In the genomic region with DNA sequence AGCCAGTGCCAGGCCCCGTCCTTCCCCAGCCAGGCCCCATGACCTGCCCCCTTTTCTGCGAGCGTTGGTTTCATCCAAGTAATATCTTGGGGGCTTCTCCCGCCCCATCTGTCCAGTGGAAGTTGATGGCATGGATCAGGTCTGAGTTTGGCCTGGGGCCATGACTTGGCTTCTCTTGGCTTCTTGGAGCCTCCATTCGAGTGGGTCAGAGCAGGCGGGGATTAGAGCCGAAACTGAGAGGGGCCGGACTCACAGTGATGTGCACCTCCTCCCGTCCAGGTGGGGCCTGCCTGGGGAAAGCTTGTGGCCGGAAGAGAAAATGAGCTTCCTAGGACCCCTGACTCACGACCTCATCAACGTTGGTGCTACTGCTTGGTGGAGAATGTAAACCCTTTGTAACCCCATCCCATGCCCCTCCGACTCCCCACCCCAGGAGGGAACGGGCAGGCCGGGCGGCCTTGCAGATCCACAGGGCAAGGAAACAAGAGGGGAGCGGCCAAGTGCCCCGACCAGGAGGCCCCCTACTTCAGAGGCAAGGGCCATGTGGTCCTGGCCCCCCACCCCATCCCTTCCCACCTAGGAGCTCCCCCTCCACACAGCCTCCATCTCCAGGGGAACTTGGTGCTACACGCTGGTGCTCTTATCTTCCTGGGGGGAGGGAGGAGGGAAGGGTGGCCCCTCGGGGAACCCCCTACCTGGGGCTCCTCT, we compare ENCODE assay signal across 21 cellular contexts. TPM values are rescaled to one million over a fixed set of nuclear protein-coding genes. Genes with fewer than 3 reads are reported as not detected.
DNase-seq lines count a peak whose midpoint lies in the region; ATAC-seq and TF ChIP-seq lines count a peak whose summit lies in the region.
"Had no signal": no experiment of that assay in that cellular context is flagged by ENCODE, and none has a peak within 500 bp of the region (broad histone marks: within the 10 kb centered on the region; RNA-seq: fewer than 3 reads in every experiment).

No MANE protein-coding gene starts in this region.

- no peak overlapping the region for H3K4me3 Mint-ChIP-seq in activated CD8-positive, alpha-beta memory T cell treated with anti-CD3 and anti-CD28 coated beads, Interleukin-2, amount 10 ng/mL, durations not matched to agents 7 days and 5 days
- H3K4me3 Mint-ChIP-seq: activated CD4-positive, alpha-beta memory T cell treated with anti-CD3 and anti-CD28 coated beads for 36 hours; activated T-helper 17 cell treated with anti-CD3 and anti-CD28 coated beads, Interleukin-2, amount 50 U/mL, for 72 hours; dendritic cell treated with granulocyte-macrophage colony-stimulating factor and Interleukin-4, amounts not matched to agents 40 ng/mL and 50 ng/mL, for 4 days; endodermal cell; T-cell; WTC11 had no signal

- CTCF ChIA-PET in activated CD8-positive, alpha-beta memory T cell treated with anti-CD3 and anti-CD28 coated beads, Interleukin-2, amount 10 ng/mL, durations not matched to agents 7 days and 5 days (lab: Charles Lee): interaction anchor here (0.6 to 5.0 kb wide), 14 partner anchors 10 to 332 kb away, joined by 3 to 33 read pairs (median 10); partner anchors contain the start of genes EIF4H and LIMK1

- H3K27me3 ChIP-seq in BLaER1: no peaks in the 10 kb centered on the region
- no peaks in the 10 kb centered on the region for H3K27me3 ChIP-seq in KMS-11 (ENCODE audit: insufficient read depth, low read depth)
- H3K27me3 ChIP-seq in neuronal stem cell (ENCODE audit: control insufficient read depth in 3 of 3, insufficient read depth in 3 of 3, low read depth in 1 of 3, low read length in 3 of 3): no peaks in the 10 kb centered on the region
- H3K27me3 ChIP-seq in stomach: no peaks in the 10 kb centered on the region
- H3K27me3 ChIP-seq: BLaER1 treated with 17β-estradiol and CSF1 and Interleukin-3, amounts not matched to agents 10 nM and 100 nM; cardiac muscle cell; left lung; upper lobe of left lung had no signal

- H3K4me1 ChIP-seq in BLaER1 (peaks cover 5% of the 10 kb centered on the region), KMS-11 (ENCODE audit: low read depth, poor library complexity, severe bottlenecking) (no peaks in the 10 kb centered on the region), neuronal stem cell (ENCODE audit: control insufficient read depth in 2 of 2, insufficient read depth in 1 of 2, low read depth in 1 of 2, low read length in 2 of 2) (no peaks in the 10 kb centered on the region), stomach (peaks cover 0 to 9% (median 2%) of the 10 kb centered on the region in 4 donors)
- H3K4me1 ChIP-seq: Caco-2, left lung, upper lobe of left lung had no signal

- peak overlapping the region; percentile 54 for H2BK15ac ChIP-seq in neuronal stem cell (ENCODE audit: low read length)

- no peak overlapping the region for H3K4me3 ChIP-seq in BLaER1
- H3K4me3 ChIP-seq in KMS-11 (IDR thresholded peaks at IDR 0.05; ENCODE audit: insufficient read depth, low read depth, low read length): no peak overlapping the region
- H3K4me3 ChIP-seq in neuronal stem cell (ENCODE audit: low read length in 2 of 2): no peak overlapping the region
- H3K4me3 ChIP-seq in stomach: no peak overlapping the region
- H3K4me3 ChIP-seq: BLaER1 treated with 17β-estradiol and CSF1 and Interleukin-3, amounts not matched to agents 10 nM and 100 nM; cardiac muscle cell; left lung; upper lobe of left lung had no signal

- no peak overlapping the region for H2BK120ac ChIP-seq in neuronal stem cell (ENCODE audit: low read depth, low read length)

- H3K27me3 Mint-ChIP-seq in activated CD8-positive, alpha-beta memory T cell treated with anti-CD3 and anti-CD28 coated beads, Interleukin-2, amount 10 ng/mL, durations not matched to agents 7 days and 5 days: no peaks in the 10 kb centered on the region
- H3K27me3 Mint-ChIP-seq: activated CD4-positive, alpha-beta memory T cell treated with anti-CD3 and anti-CD28 coated beads for 36 hours; activated T-helper 17 cell treated with anti-CD3 and anti-CD28 coated beads, Interleukin-2, amount 50 U/mL, for 72 hours; IgD-negative memory B cell; naive thymus-derived CD8-positive, alpha-beta T cell; T-cell had no signal

- H3K14ac ChIP-seq in neuronal stem cell (ENCODE audit: low read length): peak overlapping the region; percentile 57

- no peak overlapping the region for H4K8ac ChIP-seq in neuronal stem cell (ENCODE audit: low read depth, low read length)

- H3K27ac ChIP-seq in BLaER1 (0 out of 2 replicates have a peak overlapping the region, but pooled peaks have one; percentile 9), KMS-11 (no peak overlapping the region), neuronal stem cell (replicated peaks; ENCODE audit: low read length) (no peak overlapping the region), stomach (peak overlapping the region in 1 of 5 donors; percentile 53)
- H3K27ac ChIP-seq: cardiac muscle cell, left lung, upper lobe of left lung had no signal

- H3K4me2 ChIP-seq in BLaER1 (no peak overlapping the region), KMS-11 (no peak overlapping the region), neuronal stem cell (ENCODE audit: insufficient read depth, low read length, poor library complexity, severe bottlenecking) (no peak overlapping the region)
- H3K4me2 ChIP-seq: BLaER1 treated with 17β-estradiol and CSF1 and Interleukin-3, amounts not matched to agents 10 nM and 100 nM had no signal

- no peak overlapping the region for H3K9ac ChIP-seq in BLaER1
- H3K9ac ChIP-seq in KMS-11: no peak overlapping the region
- no peak overlapping the region for H3K9ac ChIP-seq in neuronal stem cell (ENCODE audit: low read depth, low read length, poor library complexity)

- H3K36me3 Mint-ChIP-seq in activated CD8-positive, alpha-beta memory T cell treated with anti-CD3 and anti-CD28 coated beads, Interleukin-2, amount 10 ng/mL, durations not matched to agents 7 days and 5 days: no peaks in the 10 kb centered on the region
- H3K36me3 Mint-ChIP-seq: activated CD4-positive, alpha-beta memory T cell treated with anti-CD3 and anti-CD28 coated beads for 36 hours; naive thymus-derived CD8-positive, alpha-beta T cell; T-cell; WTC11 had no signal

- H3K79me1 ChIP-seq in neuronal stem cell (ENCODE audit: low read depth, low read length): no peaks in the 10 kb centered on the region

- TF ChIP-seq EP300 in stomach (IDR thresholded peaks at IDR 0.05): no peak

- peak overlapping the region; percentile 77 for H4K91ac ChIP-seq in neuronal stem cell (ENCODE audit: low read depth, low read length, poor library complexity)

- no peaks in the 10 kb centered on the region for H3K9me3 Mint-ChIP-seq in activated CD8-positive, alpha-beta memory T cell treated with anti-CD3 and anti-CD28 coated beads, Interleukin-2, amount 10 ng/mL, durations not matched to agents 7 days and 5 days (ENCODE audit: low read depth)
- H3K9me3 Mint-ChIP-seq: activated CD4-positive, alpha-beta memory T cell treated with anti-CD3 and anti-CD28 coated beads for 36 hours; activated T-helper 17 cell treated with anti-CD3 and anti-CD28 coated beads, Interleukin-2, amount 50 U/mL, for 72 hours; dendritic cell treated with granulocyte-macrophage colony-stimulating factor and Interleukin-4, amounts not matched to agents 40 ng/mL and 50 ng/mL, for 4 days; endodermal cell; IgD-negative memory B cell; naive thymus-derived CD8-positive, alpha-beta T cell; T-cell; WTC11 had no signal

- no peak for TF ChIP-seq CTCF in KMS-11 (conservative IDR thresholded peaks at IDR 0.05; ENCODE audit: low read depth, low read length)
- no peak for TF ChIP-seq CTCF in stomach (IDR thresholded peaks at IDR 0.05)

- H3K79me2 ChIP-seq in KMS-11 (ENCODE audit: insufficient read depth, low read depth): no peaks in the 10 kb centered on the region

- H2AFZ ChIP-seq in KMS-11 (ENCODE audit: low read depth): 0 out of 2 replicates have a peak overlapping the region, but pooled peaks have one; percentile 39
- H2AFZ ChIP-seq in neuronal stem cell (ENCODE audit: low read length): peak overlapping the region; percentile 93

- H3K9me3 ChIP-seq in BLaER1: no peaks in the 10 kb centered on the region
- no peaks in the 10 kb centered on the region for H3K9me3 ChIP-seq in neuronal stem cell (replicated peaks in 1 of 2; ENCODE audit: control insufficient read depth in 2 of 2, insufficient read depth in 1 of 2, low read depth in 1 of 2, low read length in 2 of 2)
- no peaks in the 10 kb centered on the region for H3K9me3 ChIP-seq in stomach
- H3K9me3 ChIP-seq: BLaER1 treated with 17β-estradiol and CSF1 and Interleukin-3, amounts not matched to agents 10 nM and 100 nM; Caco-2; left lung; upper lobe of left lung had no signal

- H3K23ac ChIP-seq in neuronal stem cell (ENCODE audit: low read depth, low read length, poor library complexity): no peak overlapping the region

- intact Hi-C loops in stomach (cut with DNase I; ENCODE audit: low total_unique reads): no loop called here

- peak overlapping the region; percentile 84 for H3K4ac ChIP-seq in neuronal stem cell (ENCODE audit: low read length)

- H3K36me3 ChIP-seq in BLaER1 (no peaks in the 10 kb centered on the region), KMS-11 (ENCODE audit: insufficient read depth) (no peaks in the 10 kb centered on the region), neuronal stem cell (replicated peaks in 1 of 2; ENCODE audit: control insufficient read depth in 2 of 2, insufficient read depth in 2 of 2, low read length in 2 of 2) (no peaks in the 10 kb centered on the region), stomach (peaks cover 5 to 45% (median 25%) of the 10 kb centered on the region in 4 donors)
- H3K36me3 ChIP-seq: BLaER1 treated with 17β-estradiol and CSF1 and Interleukin-3, amounts not matched to agents 10 nM and 100 nM; cardiac muscle cell; left lung; upper lobe of left lung had no signal

- H2BK12ac ChIP-seq in neuronal stem cell (ENCODE audit: low read length): peak overlapping the region; percentile 87

- peak overlapping the region; percentile 88 for H2AK5ac ChIP-seq in neuronal stem cell (ENCODE audit: low read depth, low read length)

- H3K18ac ChIP-seq in neuronal stem cell (ENCODE audit: low read length): peak overlapping the region; percentile 71

- H3K4me1 Mint-ChIP-seq in activated CD8-positive, alpha-beta memory T cell treated with anti-CD3 and anti-CD28 coated beads, Interleukin-2, amount 10 ng/mL, durations not matched to agents 7 days and 5 days: peaks cover 8% of the 10 kb centered on the region
- H3K4me1 Mint-ChIP-seq: activated T-helper 17 cell treated with anti-CD3 and anti-CD28 coated beads, Interleukin-2, amount 50 U/mL, for 72 hours; endodermal cell; IgD-negative memory B cell; T-cell had no signal

- no CpG with 5 or more reads among the region's 20 CpGs for WGBS in neuronal stem cell (ENCODE audit: extremely low coverage in 2 of 2, insufficient read length in 2 of 2, insufficient replicate concordance in 1 of 2), 2 donors
- 71 to 86% (median 81%) methylated on average over 19 to 20 of the region's 20 CpGs for WGBS in stomach, 5 donors

- DNase-seq in epidermal melanocyte (ENCODE audit: insufficient read length, low spot score) (peak; percentile 10), neuronal stem cell (ENCODE audit: low spot score) (no peak), stomach (no peak)
- DNase-seq in activated CD8-positive, alpha-beta memory T cell treated with anti-CD3 and anti-CD28 coated beads, Interleukin-2, amount 10 ng/mL, durations not matched to agents 7 days and 5 days: no peak
- DNase-seq in stimulated activated CD4-positive, alpha-beta T cell treated with anti-CD3 and anti-CD28 coated beads, Interleukin-12 subunit alpha, Interleukin-12 subunit beta, amount 100 ng/mL, for 4 hours: no peak

- ATAC-seq in activated CD8-positive, alpha-beta memory T cell treated with anti-CD3 and anti-CD28 coated beads, Interleukin-2, amount 10 ng/mL, durations not matched to agents 7 days and 5 days: no peak
- no peak for ATAC-seq in GM18870 (IDR thresholded peaks at IDR 0.05; ENCODE audit: unreplicated experiment)

- H2BK5ac ChIP-seq in neuronal stem cell (ENCODE audit: low read length): no peak overlapping the region

- no peak overlapping the region for H3K27ac Mint-ChIP-seq in activated CD8-positive, alpha-beta memory T cell treated with anti-CD3 and anti-CD28 coated beads, Interleukin-2, amount 10 ng/mL, durations not matched to agents 7 days and 5 days
- H3K27ac Mint-ChIP-seq: activated CD4-positive, alpha-beta memory T cell treated with anti-CD3 and anti-CD28 coated beads for 36 hours; activated T-helper 17 cell treated with anti-CD3 and anti-CD28 coated beads, Interleukin-2, amount 50 U/mL, for 72 hours; dendritic cell treated with granulocyte-macrophage colony-stimulating factor and Interleukin-4, amounts not matched to agents 40 ng/mL and 50 ng/mL, for 4 days; endodermal cell; T-cell; WTC11 had no signal

- TF ChIP-seq POLR2A in stomach (IDR thresholded peaks at IDR 0.05): no peak

- H4K20me1 ChIP-seq in BLaER1: no peaks in the 10 kb centered on the region
- H4K20me1 ChIP-seq in KMS-11 (ENCODE audit: insufficient read depth): no peaks in the 10 kb centered on the region
- H4K20me1 ChIP-seq: BLaER1 treated with 17β-estradiol and CSF1 and Interleukin-3, amounts not matched to agents 10 nM and 100 nM had no signal

RNA-seq across cellular contexts. Expression of gene LIMK1, which starts 15.1 kb away (rescaled TPM):
- polyA plus RNA-seq in neuronal stem cell (2013, experiment 1 of 2): 62.3 TPM
- 60.7 TPM for polyA plus RNA-seq in neuronal stem cell (2013, experiment 2 of 2)
- total RNA-seq in stomach: 10 to 100 TPM in 3 of 5 donors, 1 to 10 TPM in 2; 2.9 to 21.0 (median 10.1) TPM
- polyA plus RNA-seq in stomach: 10 to 100 TPM in 1 of 3 donors, 1 to 10 TPM in 2; 6.0 to 26.6 (median 7.2) TPM
- total RNA-seq in activated CD8-positive, alpha-beta memory T cell treated with anti-CD3 and anti-CD28 coated beads, Interleukin-2, amount 10 ng/mL, durations not matched to agents 7 days and 5 days: 10 to 100 TPM; 44.8 to 49.5 TPM

RNA-seq across cellular contexts. Expression of gene ELN, which starts 40.6 kb away (rescaled TPM):
- 2.9 TPM for polyA plus RNA-seq in neuronal stem cell (2013, experiment 1 of 2)
- 3.1 TPM for polyA plus RNA-seq in neuronal stem cell (2013, experiment 2 of 2)
- 100 to 1,000 TPM in 3 of 5 donors, 10 to 100 TPM in 2; 30.3 to 274 (median 122) TPM for total RNA-seq in stomach
- 10 to 100 TPM; 19.4 to 57.6 (median 28.8) TPM for polyA plus RNA-seq in stomach
- total RNA-seq in activated CD8-positive, alpha-beta memory T cell treated with anti-CD3 and anti-CD28 coated beads, Interleukin-2, amount 10 ng/mL, durations not matched to agents 7 days and 5 days: not detected
- total RNA-seq: activated CD4-positive, alpha-beta memory T cell treated with anti-CD3 and anti-CD28 coated beads for 36 hours; activated T-helper 17 cell treated with anti-CD3 and anti-CD28 coated beads, Interleukin-2, amount 50 U/mL, for 72 hours; Caco-2; naive thymus-derived CD8-positive, alpha-beta T cell had no signal
- polyA plus RNA-seq: cardiac muscle cell; IgD-negative memory B cell; naive thymus-derived CD8-positive, alpha-beta T cell had no signal

Comparison
In these comparisons a context has a peak if more than half of its experiments do, and no peak if none do; other contexts are left out.
1. RNA of gene ELN, which starts 40.6 kb away (total RNA-seq): 30.3 to 274 TPM in stomach; not detected in activated CD8-positive, alpha-beta memory T cell treated with anti-CD3 and anti-CD28 coated beads, Interleukin-2, amount 10 ng/mL, durations not matched to agents 7 days and 5 days; every median in the first group is over 10 times any median in the second.